ENCODE assay signal across 9 cellular contexts in genomic region chr6:87277123-87277522, GRCh38. TPM values are rescaled to one million over a fixed set of nuclear protein-coding genes. Genes with fewer than 3 reads are reported as not detected.
DNase-seq lines count a peak whose midpoint lies in the region; FAIRE-seq and TF ChIP-seq lines count a peak whose summit lies in the region.
"Had no signal": no experiment of that assay in that cellular context is flagged by ENCODE, and none has a peak within 500 bp of the region (broad histone marks: within the 10 kb centered on the region; RNA-seq: fewer than 3 reads in every experiment).

No MANE protein-coding gene starts in this region.

- no peak overlapping the region for H3K18ac ChIP-seq in mesendoderm (ENCODE audit: low read length)

- in situ Hi-C loops in ACHN (cut with HindIII; ENCODE audit: low pct_ligation_motif_present, low pct_unique_long_range_greater_than_20kb, low sequenced_read_pairs), result no loop called here

- H2BK15ac ChIP-seq in mesendoderm (replicated peaks; ENCODE audit: low read depth), result no peak overlapping the region

- no peak overlapping the region for H3K4ac ChIP-seq in mesendoderm (ENCODE audit: low read depth, low read length)

- POLR2A ChIA-PET in endothelial cell of umbilical vein (lab: Charles Lee), result no interaction called here

- H3K79me1 ChIP-seq in mesendoderm (ENCODE audit: low read length), result no peaks in the 10 kb centered on the region

- no peak for TF ChIP-seq POLR2A in endothelial cell of umbilical vein (IDR thresholded peaks at IDR 0.05; ENCODE audit: low read depth, low read length)

- H3K4me1 ChIP-seq in endothelial cell of umbilical vein (ENCODE audit: control insufficient read depth, extremely low read depth, insufficient read depth, low read length) (no peaks in the 10 kb centered on the region), mesendoderm (ENCODE audit: control insufficient read depth, low read depth, low read length) (no peaks in the 10 kb centered on the region)

- H3K27me3 ChIP-seq in endothelial cell of umbilical vein (ENCODE audit: control insufficient read depth in 2 of 2, insufficient read depth in 2 of 2, low read length in 2 of 2) (peaks cover 3 to 4% of the 10 kb centered on the region in 2 experiments), mesendoderm (ENCODE audit: insufficient read depth, low read length, poor library complexity) (no peaks in the 10 kb centered on the region)

- DNase-seq in ACHN (peak; percentile 38), GM18507 (ENCODE audit: extremely low spot score, insufficient read length, low read depth) (no peak), NCI-H526 treated with DMSO at 0.1 percent for 48 hours (lab: John Stamatoyannopoulos, UW) (peak; percentile 8), endothelial cell of umbilical vein (ENCODE audit: low read depth, low spot score) (peak; percentile 23), LoVo (ENCODE audit: low spot score) (no peak), pons (ENCODE audit: low spot score) (no peak), mesendoderm (no peak)
- DNase-seq in activated T-cell treated with anti-CD3 and anti-CD28 coated beads, Interleukin-2, amount 50 U/mL, for 48 hours, result no peak
- DNase-seq: stimulated activated CD4-positive, alpha-beta T cell treated with anti-CD3 and anti-CD28 coated beads, Interleukin-4, amount 100 ng/mL, for 4 hours had no signal

- H4K5ac ChIP-seq in mesendoderm (ENCODE audit: low read length), result no peak overlapping the region

- H3K9me1 ChIP-seq in endothelial cell of umbilical vein (replicated peaks; ENCODE audit: control insufficient read depth, extremely low read depth, insufficient read depth, low read length), result no peaks in the 10 kb centered on the region

- H3K56ac ChIP-seq in mesendoderm (ENCODE audit: low read length), result no peak overlapping the region

- H3K23ac ChIP-seq in mesendoderm (ENCODE audit: low read length), result no peak overlapping the region

- no peaks in the 10 kb centered on the region for H4K20me1 ChIP-seq in endothelial cell of umbilical vein (replicated peaks; ENCODE audit: control insufficient read depth, extremely low read depth, insufficient read depth, low read length)

- H4K8ac ChIP-seq in mesendoderm (ENCODE audit: low read depth, low read length), result no peak overlapping the region

- CTCF ChIA-PET in endothelial cell of umbilical vein (lab: Charles Lee), result interaction anchor here (0.8 to 1.5 kb wide), 6 partner anchors 11 to 1216 kb away, joined by 3 to 6 read pairs (median 3); no protein-coding TSS in a partner anchor

- no peak overlapping the region for H3K4me2 ChIP-seq in endothelial cell of umbilical vein (ENCODE audit: insufficient read depth, low read length)
- H3K4me2 ChIP-seq in mesendoderm (ENCODE audit: low read length), result no peak overlapping the region

- no peak overlapping the region for H2AK5ac ChIP-seq in mesendoderm (ENCODE audit: low read length)

- H3K4me3 ChIP-seq in endothelial cell of umbilical vein (replicated peaks in 1 of 3; ENCODE audit: insufficient read depth in 1 of 3, low read depth in 1 of 3, low read length in 3 of 3) (no peak overlapping the region), mesendoderm (ENCODE audit: low read length) (no peak overlapping the region)

- H3K36me3 ChIP-seq in endothelial cell of umbilical vein (ENCODE audit: control insufficient read depth in 2 of 2, extremely low read depth in 1 of 2, insufficient read depth in 2 of 2, low read length in 2 of 2), result no peaks in the 10 kb centered on the region
- no peaks in the 10 kb centered on the region for H3K36me3 ChIP-seq in mesendoderm (ENCODE audit: control insufficient read depth, insufficient read depth, low read length)

- no peak overlapping the region for H2BK5ac ChIP-seq in mesendoderm (ENCODE audit: low read length)

- no peak overlapping the region for H3K9ac ChIP-seq in endothelial cell of umbilical vein (replicated peaks; ENCODE audit: extremely low read depth, insufficient read depth, low read length)
- H3K9ac ChIP-seq in mesendoderm (ENCODE audit: low read length), result no peak overlapping the region

- no peaks in the 10 kb centered on the region for H3K9me3 ChIP-seq in endothelial cell of umbilical vein (replicated peaks; ENCODE audit: control insufficient read depth, insufficient read depth, low read length)

- intact Hi-C loops in endothelial cell of umbilical vein (cut with micrococcal nuclease), result no loop called here

- H3K27ac ChIP-seq in endothelial cell of umbilical vein (ENCODE audit: insufficient read depth, low read depth, low read length) (no peak overlapping the region), mesendoderm (ENCODE audit: low read depth, low read length) (no peak overlapping the region)

- dilution Hi-C loops in endothelial cell of umbilical vein (cut with MboI; ENCODE audit: extremely low pct_ligation_motif_present, low sequenced_read_pairs), result no loop called here

- H2AFZ ChIP-seq in endothelial cell of umbilical vein (ENCODE audit: low read depth, low read length), result no peak overlapping the region

- peak; percentile 26 for FAIRE-seq in GM18507 (lab: Jason Lieb, UNC)
- no peak for FAIRE-seq in endothelial cell of umbilical vein (lab: Jason Lieb, UNC)

- H3K79me2 ChIP-seq in endothelial cell of umbilical vein (ENCODE audit: control insufficient read depth, insufficient read depth, low read length) (no peaks in the 10 kb centered on the region), mesendoderm (ENCODE audit: control insufficient read depth, insufficient read depth, low read length) (no peaks in the 10 kb centered on the region)

- no TSS peak for BruUV-seq in endothelial cell of umbilical vein (replicated peaks; lab: Mats Ljungman, UMichigan)

- TF ChIP-seq CTCF in endothelial cell of umbilical vein (IDR thresholded peaks at IDR 0.05; ENCODE audit: extremely low read depth in 1 of 2, insufficient read depth in 1 of 2, low read depth in 1 of 2, low read length in 2 of 2), result peak in 1 of 2 donors; percentile 13

- H2BK120ac ChIP-seq in mesendoderm (ENCODE audit: low read depth, low read length), result no peak overlapping the region

TF ChIP-seq in endothelial cell of umbilical vein, 7 proteins besides CTCF, POLR2A, EP300 and RAD21:
- TF ChIP-seq FOS (IDR thresholded peaks at IDR 0.05; ENCODE audit: borderline replicate concordance, insufficient read depth, low read length) (no peak), EZH2 (IDR thresholded peaks at IDR 0.05; ENCODE audit: borderline replicate concordance, low read depth, low read length, severe bottlenecking) (no peak), MAX (IDR thresholded peaks at IDR 0.05; ENCODE audit: insufficient read depth, insufficient read length) (no peak), MYC (IDR thresholded peaks at IDR 0.05; ENCODE audit: low read depth, low read length) (no peak), POLR2AphosphoS5 (IDR thresholded peaks at IDR 0.05; ENCODE audit: insufficient read depth, low read depth, low read length) (no peak), JUN (IDR thresholded peaks at IDR 0.05; ENCODE audit: borderline replicate concordance, insufficient read depth, insufficient read length, low read depth) (no peak), GATA2 (IDR thresholded peaks at IDR 0.05; ENCODE audit: insufficient read depth, insufficient read length, low read depth, low read length) (no peak)

RNA-seq across cellular contexts. Expression of gene SMIM8, which starts 45.3 kb away (rescaled TPM):
- 8.2 and 8.4 TPM in 2 replicates for total RNA-seq in endothelial cell of umbilical vein
- 1.6 and 2.0 TPM in 2 replicates for polyA plus RNA-seq in endothelial cell of umbilical vein
- 1.7 and 2.9 TPM in 2 replicates for polyA plus RNA-seq in endothelial cell of umbilical vein (2011; cell fraction: cytosol; rRNA removed)
- 5.4 and 6.8 TPM in 2 replicates for polyA plus RNA-seq in endothelial cell of umbilical vein (2011; cell fraction: nucleus; rRNA removed)
- 4.3 and 6.8 TPM in 2 replicates for polyA plus RNA-seq in endothelial cell of umbilical vein (2012)
- 3.4 and 3.7 TPM in 2 replicates for polyA minus RNA-seq in endothelial cell of umbilical vein
- 1.3 TPM for polyA minus RNA-seq in endothelial cell of umbilical vein (2011; cell fraction: cytosol; rRNA and poly(A)+ RNA removed)
- polyA minus RNA-seq in endothelial cell of umbilical vein (2011; cell fraction: nucleus; rRNA and poly(A)+ RNA removed), result 8.6 and 12.2 TPM in 2 replicates
- 6.7 TPM for polyA plus RNA-seq in mesendoderm (2013, experiment 1 of 2)
- 6.3 TPM for polyA plus RNA-seq in mesendoderm (2013, experiment 2 of 2)

RNA-seq across cellular contexts. Expression of gene GJB7, which starts 52.0 kb away (rescaled TPM):
- total RNA-seq in endothelial cell of umbilical vein, result not detected in 2 replicates
- not detected in 2 replicates for polyA plus RNA-seq in endothelial cell of umbilical vein
- polyA plus RNA-seq in endothelial cell of umbilical vein (2011; cell fraction: cytosol; rRNA removed), result not detected in 2 replicates
- polyA plus RNA-seq in endothelial cell of umbilical vein (2011; cell fraction: nucleus; rRNA removed), result not detected in 2 replicates
- not detected in 2 replicates for polyA plus RNA-seq in endothelial cell of umbilical vein (2012)
- 0.42 TPM in 1 of 2 replicates, not detected in the other for polyA minus RNA-seq in endothelial cell of umbilical vein
- not detected for polyA minus RNA-seq in endothelial cell of umbilical vein (2011; cell fraction: cytosol; rRNA and poly(A)+ RNA removed)
- not detected in 2 replicates for polyA minus RNA-seq in endothelial cell of umbilical vein (2011; cell fraction: nucleus; rRNA and poly(A)+ RNA removed)
- polyA plus RNA-seq in mesendoderm (2013, experiment 1 of 2), result 0.35 TPM
- 0.36 TPM for polyA plus RNA-seq in mesendoderm (2013, experiment 2 of 2)

Comparison
In these comparisons a context has a peak if more than half of its experiments do, and no peak if none do; other contexts are left out.
1. DNase-seq: peak in ACHN (single experiment), NCI-H526 treated with DMSO at 0.1 percent for 48 hours (single experiment) and endothelial cell of umbilical vein (single experiment); none in GM18507 (single experiment), LoVo (single experiment), activated T-cell treated with anti-CD3 and anti-CD28 coated beads, Interleukin-2, amount 50 U/mL, for 48 hours (0 of 2), pons (single experiment) and mesendoderm (single experiment).